Comparison of ENCODE assay signal across 14 cellular contexts in the genomic region with DNA sequence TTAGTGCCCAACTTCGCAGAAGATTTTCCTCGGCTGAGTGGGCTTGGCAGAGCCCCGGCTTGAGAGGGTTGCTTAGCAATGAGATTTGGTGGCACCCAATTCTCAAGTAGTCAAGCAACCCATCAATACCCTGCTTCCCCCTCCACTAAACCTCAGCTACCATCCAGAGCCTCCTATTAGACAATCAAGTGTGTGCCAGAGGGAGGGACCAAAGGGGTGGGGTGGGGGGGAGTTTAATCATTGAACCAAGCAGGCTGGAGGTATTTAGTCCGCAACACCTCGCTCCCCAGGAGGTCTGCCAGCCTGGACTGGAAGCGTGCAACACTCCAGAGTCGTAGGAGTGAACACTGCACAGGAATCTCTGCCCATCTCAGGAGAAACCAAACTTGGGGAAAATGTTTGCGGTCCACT. TPM values are rescaled to one million over a fixed set of nuclear protein-coding genes. Genes with fewer than 3 reads are reported as not detected.
DNase-seq lines count a peak whose midpoint lies in the region; ATAC-seq and TF ChIP-seq lines count a peak whose summit lies in the region.
"Had no signal": no experiment of that assay in that cellular context is flagged by ENCODE, and none has a peak within 500 bp of the region (broad histone marks: within the 10 kb centered on the region; RNA-seq: fewer than 3 reads in every experiment).

A gene with protein sequence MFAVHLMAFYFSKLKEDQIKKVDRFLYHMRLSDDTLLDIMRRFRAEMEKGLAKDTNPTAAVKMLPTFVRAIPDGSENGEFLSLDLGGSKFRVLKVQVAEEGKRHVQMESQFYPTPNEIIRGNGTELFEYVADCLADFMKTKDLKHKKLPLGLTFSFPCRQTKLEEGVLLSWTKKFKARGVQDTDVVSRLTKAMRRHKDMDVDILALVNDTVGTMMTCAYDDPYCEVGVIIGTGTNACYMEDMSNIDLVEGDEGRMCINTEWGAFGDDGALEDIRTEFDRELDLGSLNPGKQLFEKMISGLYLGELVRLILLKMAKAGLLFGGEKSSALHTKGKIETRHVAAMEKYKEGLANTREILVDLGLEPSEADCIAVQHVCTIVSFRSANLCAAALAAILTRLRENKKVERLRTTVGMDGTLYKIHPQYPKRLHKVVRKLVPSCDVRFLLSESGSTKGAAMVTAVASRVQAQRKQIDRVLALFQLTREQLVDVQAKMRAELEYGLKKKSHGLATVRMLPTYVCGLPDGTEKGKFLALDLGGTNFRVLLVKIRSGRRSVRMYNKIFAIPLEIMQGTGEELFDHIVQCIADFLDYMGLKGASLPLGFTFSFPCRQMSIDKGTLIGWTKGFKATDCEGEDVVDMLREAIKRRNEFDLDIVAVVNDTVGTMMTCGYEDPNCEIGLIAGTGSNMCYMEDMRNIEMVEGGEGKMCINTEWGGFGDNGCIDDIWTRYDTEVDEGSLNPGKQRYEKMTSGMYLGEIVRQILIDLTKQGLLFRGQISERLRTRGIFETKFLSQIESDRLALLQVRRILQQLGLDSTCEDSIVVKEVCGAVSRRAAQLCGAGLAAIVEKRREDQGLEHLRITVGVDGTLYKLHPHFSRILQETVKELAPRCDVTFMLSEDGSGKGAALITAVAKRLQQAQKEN (plus strand): TSS at position 292 of the 411 bp plus-strand sequence. CDS start 104 bp downstream, at position 396.

- no peak for TF ChIP-seq CTCF in Loucy (conservative IDR thresholded peaks at IDR 0.05; ENCODE audit: low read length)
- TF ChIP-seq CTCF in liver (IDR thresholded peaks at IDR 0.05; ENCODE audit: low read depth, low read length, missing input control) = no peak
- no peak for TF ChIP-seq CTCF in spleen (IDR thresholded peaks at IDR 0.05 in 8 of 11, conservative IDR thresholded peaks at IDR 0.05 in 3 of 11)
- no peak for TF ChIP-seq CTCF in vagina (IDR thresholded peaks at IDR 0.05)

- H3K9ac ChIP-seq in Loucy (ENCODE audit: low read depth, low read length, poor library complexity, severe bottlenecking) (no peak within 1 kb of the TSS), liver (ENCODE audit: low read depth in 1 of 2, low read length in 2 of 2) (no peak within 1 kb of the TSS)

- intact Hi-C loops in spleen (cut with DNase I; ENCODE audit: low total_unique reads) (no loop called here), vagina (cut with DNase I) (no loop called here)

- H3K4me2 ChIP-seq in Loucy (ENCODE audit: low read depth, low read length, poor library complexity, severe bottlenecking) = no peak within 1 kb of the TSS

- no peak for DNase-seq in activated naive CD8-positive, alpha-beta T cell treated with anti-CD3 and anti-CD28 coated beads, Interleukin-2, amount 50 U/mL, for 24 hours
- DNase-seq in spleen = peak; percentile 34
- DNase-seq in effector CD4-positive, alpha-beta T cell = no peak
- DNase-seq in DMS79 treated with DMSO at 0.1 percent for 48 hours (lab: John Stamatoyannopoulos, UW) = no peak
- DNase-seq in vagina (ENCODE audit: extremely low spot score in 2 of 2) = no peak
- DNase-seq: CD8-positive, alpha-beta T cell; gastrocnemius medialis; GDM1; MV-4-11; naive thymus-derived CD4-positive, alpha-beta T cell; NCI-H2171 treated with DMSO at 0.1 percent for 48 hours; stomach had no signal

- H3K9me3 ChIP-seq in Loucy (ENCODE audit: insufficient read depth, low read depth, low read length) (no peaks in the 10 kb centered on the region), liver (ENCODE audit: control insufficient read depth in 4 of 4, low read length in 3 of 4) (no peaks in the 10 kb centered on the region), spleen (no peaks in the 10 kb centered on the region), vagina (no peaks in the 10 kb centered on the region)
- H3K9me3 ChIP-seq: gastrocnemius medialis, stomach had no signal

- H3K4me1 ChIP-seq in Loucy (ENCODE audit: insufficient read depth, low read length, poor library complexity, severe bottlenecking) (peaks cover 29% of the 10 kb centered on the region), liver (ENCODE audit: control insufficient read depth in 4 of 4, insufficient read depth in 4 of 4, low read length in 3 of 4) (peaks cover 0 to 15% (median 8%) of the 10 kb centered on the region in 4 donors), spleen (peaks cover 14 to 51% (median 45%) of the 10 kb centered on the region in 6 donors), vagina (peaks cover 19% of the 10 kb centered on the region)
- H3K4me1 ChIP-seq: gastrocnemius medialis had no signal

- WGBS in liver = 41% methylated on average over 8 of the region's 8 CpGs
- WGBS in spleen, 5 donors = 88 to 96% (median 93%) methylated on average over 8 of the region's 8 CpGs

- no peaks in the 10 kb centered on the region for H3K36me3 Mint-ChIP-seq in activated naive CD8-positive, alpha-beta T cell treated with anti-CD3 and anti-CD28 coated beads, Interleukin-2, amount 50 U/mL, for 24 hours (ENCODE audit: low read depth)
- H3K36me3 Mint-ChIP-seq: CD8-positive, alpha-beta T cell had no signal

- H3K79me2 ChIP-seq in Loucy (ENCODE audit: insufficient read depth, low read length) = no peaks in the 10 kb centered on the region

- no peak for ATAC-seq in activated naive CD8-positive, alpha-beta T cell treated with anti-CD3 and anti-CD28 coated beads, Interleukin-2, amount 50 U/mL, for 24 hours
- ATAC-seq: CD8-positive, alpha-beta T cell; gastrocnemius medialis; naive thymus-derived CD4-positive, alpha-beta T cell had no signal

- H3K9me3 Mint-ChIP-seq in activated naive CD8-positive, alpha-beta T cell treated with anti-CD3 and anti-CD28 coated beads, Interleukin-2, amount 50 U/mL, for 24 hours = no peaks in the 10 kb centered on the region
- H3K9me3 Mint-ChIP-seq: CD8-positive, alpha-beta T cell had no signal

- H3F3A ChIP-seq in Loucy (ENCODE audit: low read depth) = peaks cover 5% of the 10 kb centered on the region; the same call in 1 of the 2 replicates

- H3K4me3 ChIP-seq in Loucy (ENCODE audit: low read length, poor library complexity, severe bottlenecking) = no peak within 1 kb of the TSS
- H3K4me3 ChIP-seq in liver (ENCODE audit: low read depth in 1 of 3, low read length in 3 of 3) = peak within 1 kb of the TSS in 2 of 3 donors; percentile 0 to 10
- no peak within 1 kb of the TSS for H3K4me3 ChIP-seq in spleen
- H3K4me3 ChIP-seq in vagina = no peak within 1 kb of the TSS
- H3K4me3 ChIP-seq: gastrocnemius medialis, stomach had no signal

- no peaks in the 10 kb centered on the region for H4K20me1 ChIP-seq in Loucy (ENCODE audit: insufficient read depth, low read length, poor library complexity, severe bottlenecking)

- 0 out of 2 replicates have a peak within 1 kb of the TSS, but pooled peaks have one; percentile 16 for H2AFZ ChIP-seq in Loucy (ENCODE audit: low read length)

- no peak for TF ChIP-seq POLR2A in spleen (IDR thresholded peaks at IDR 0.05)
- no peak for TF ChIP-seq POLR2A in vagina (IDR thresholded peaks at IDR 0.05)

- H3K36me3 ChIP-seq in Loucy (ENCODE audit: insufficient read depth, low read length) (no peaks in the 10 kb centered on the region), liver (ENCODE audit: control insufficient read depth in 4 of 4, insufficient read depth in 3 of 4, low read depth in 1 of 4, low read length in 3 of 4) (no peaks in the 10 kb centered on the region), spleen (no peaks in the 10 kb centered on the region), vagina (no peaks in the 10 kb centered on the region)
- H3K36me3 ChIP-seq: gastrocnemius medialis, stomach had no signal

- H3K27me3 ChIP-seq in Loucy (ENCODE audit: insufficient read depth, low read length, poor library complexity, severe bottlenecking) (no peaks in the 10 kb centered on the region), liver (ENCODE audit: control insufficient read depth in 4 of 4, insufficient read depth in 4 of 4, low read length in 3 of 4) (peaks cover 0 to 2% (median 0%) of the 10 kb centered on the region in 4 donors), spleen (replicated peaks in 1 of 7) (peaks cover 0 to 5% (median 0%) of the 10 kb centered on the region in 7 donors), vagina (no peaks in the 10 kb centered on the region)
- H3K27me3 ChIP-seq: gastrocnemius medialis had no signal

- peaks cover 3% of the 10 kb centered on the region for H3K27me3 Mint-ChIP-seq in activated naive CD8-positive, alpha-beta T cell treated with anti-CD3 and anti-CD28 coated beads, Interleukin-2, amount 50 U/mL, for 24 hours

- H3K27ac Mint-ChIP-seq in activated naive CD8-positive, alpha-beta T cell treated with anti-CD3 and anti-CD28 coated beads, Interleukin-2, amount 50 U/mL, for 24 hours = peak within 1 kb of the TSS; percentile 13
- H3K27ac Mint-ChIP-seq: CD8-positive, alpha-beta T cell had no signal

- no peak within 1 kb of the TSS for H3K4me3 Mint-ChIP-seq in activated naive CD8-positive, alpha-beta T cell treated with anti-CD3 and anti-CD28 coated beads, Interleukin-2, amount 50 U/mL, for 24 hours
- H3K4me3 Mint-ChIP-seq: CD8-positive, alpha-beta T cell; naive thymus-derived CD4-positive, alpha-beta T cell had no signal

- TF ChIP-seq RAD21 in liver (IDR thresholded peaks at IDR 0.05) = no peak

- no peaks in the 10 kb centered on the region for H3K9me2 ChIP-seq in Loucy (replicated peaks; ENCODE audit: low read depth, low read length)

- no peak within 1 kb of the TSS for H3K27ac ChIP-seq in liver (ENCODE audit: low read depth in 1 of 2, low read length in 2 of 2)
- H3K27ac ChIP-seq in spleen = peak within 1 kb of the TSS in 3 of 8 donors; percentile 78 to 85 (median 79)
- no peak within 1 kb of the TSS for H3K27ac ChIP-seq in vagina
- H3K27ac ChIP-seq: gastrocnemius medialis had no signal

- H3K4me1 Mint-ChIP-seq in activated naive CD8-positive, alpha-beta T cell treated with anti-CD3 and anti-CD28 coated beads, Interleukin-2, amount 50 U/mL, for 24 hours = peaks cover 35% of the 10 kb centered on the region

TF ChIP-seq in liver, 16 proteins besides CTCF, POLR2A, EP300 and RAD21:
- peak; percentile 72 for TF ChIP-seq TAF1 (conservative IDR thresholded peaks at IDR 0.05)
- no peak for TF ChIP-seq FOXA2 (IDR thresholded peaks at IDR 0.05)

RNA-seq across cellular contexts. Expression of the gene that starts here (rescaled TPM):
- total RNA-seq in liver (10 to 100 TPM in 1 of 2 donors, 1 to 10 TPM in 1; 5.6 to 20.0 TPM), spleen (1 to 10 TPM in 2 of 7 donors, under 1 TPM in 4, not detected in 1; 0.43 to 3.0 (median 0.79) TPM), vagina (2.5 TPM)
- polyA plus RNA-seq in liver (1 to 10 TPM in 1 of 2 donors, under 1 TPM in 1; 0.53 to 4.8 TPM), spleen (1 to 10 TPM in 1 of 3 donors, under 1 TPM in 2; 0.26 to 1.1 (median 0.46) TPM)

Comparison
In these comparisons a context has a peak if more than half of its experiments do, and no peak if none do; other contexts are left out.
1. H3K4me3 ChIP-seq: peak in liver (2 of 3); none in Loucy (single experiment), spleen (0 of 8) and vagina (0 of 2).